14 cellular contexts compared by ENCODE assay signal in the genomic region with DNA sequence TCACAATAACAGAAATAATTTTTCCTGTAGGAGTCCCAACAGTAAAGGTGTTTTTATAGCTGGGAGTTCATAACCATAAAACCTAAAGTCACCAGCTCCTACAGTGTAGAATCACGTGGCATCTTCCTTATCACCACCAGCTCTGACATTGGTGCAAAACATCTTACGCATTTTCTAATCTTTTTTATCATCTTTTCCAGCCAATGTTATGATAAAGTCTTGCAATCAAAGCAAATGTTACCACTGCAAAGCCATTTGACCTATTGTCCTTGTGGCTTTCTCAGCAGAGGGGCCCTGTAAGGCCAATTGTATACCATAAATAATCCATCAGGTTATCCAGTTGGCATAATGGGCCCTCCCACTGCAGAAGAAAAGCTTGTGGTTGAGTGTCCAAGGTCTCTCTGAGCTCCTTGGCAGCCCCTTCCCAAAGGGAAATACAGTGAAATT.
"Had no signal": no experiment of that assay in that cellular context is flagged by ENCODE, and none has a peak within 500 bp of the region (broad histone marks: within the 10 kb centered on the region; RNA-seq: fewer than 3 reads in every experiment).

No MANE protein-coding gene starts in this region.

- H3K27ac ChIP-seq: coronary artery, psoas muscle, right lobe of liver had no signal

- H3K4me1 ChIP-seq: psoas muscle, uterus had no signal

- DNase-seq: activated CD4-positive, alpha-beta memory T cell treated with anti-CD3 and anti-CD28 coated beads, Interleukin-2, amount 10 ng/mL, durations not matched to agents 7 days and 5 days; activated naive CD4-positive, alpha-beta T cell treated with anti-CD3 and anti-CD28 coated beads, Interleukin-2, amount 50 U/mL, for 16 hours; activated T-cell treated with anti-CD3 and anti-CD28 coated beads, Interleukin-2, amount 50 U/mL, for 24 hours; caudate nucleus; heart left ventricle; nephron progenitor cell; psoas muscle; right lobe of liver; T-helper 1 cell; T1000; uterus had no signal

- H3K4me3 Mint-ChIP-seq: activated CD4-positive, alpha-beta memory T cell treated with anti-CD3 and anti-CD28 coated beads, Interleukin-2, amount 10 ng/mL, durations not matched to agents 7 days and 5 days; activated T-cell treated with anti-CD3 and anti-CD28 coated beads, Interleukin-2, amount 50 U/mL, for 24 hours; nephron progenitor cell had no signal

- H3K9me3 ChIP-seq: heart left ventricle, psoas muscle, right lobe of liver, uterus had no signal

- H3K4me3 ChIP-seq: coronary artery, heart left ventricle, psoas muscle, right lobe of liver, uterus had no signal

- H3K36me3 ChIP-seq: heart left ventricle, right lobe of liver, uterus had no signal

- ATAC-seq: left lobe of liver, psoas muscle, right lobe of liver, SK-N-SH treated with all-trans-retinoic acid at 6 μM for 48 hours had no signal

- H3K27me3 ChIP-seq: heart left ventricle, right lobe of liver, uterus had no signal

- H3K9me3 Mint-ChIP-seq: activated CD4-positive, alpha-beta memory T cell treated with anti-CD3 and anti-CD28 coated beads, Interleukin-2, amount 10 ng/mL, durations not matched to agents 7 days and 5 days; activated T-cell treated with anti-CD3 and anti-CD28 coated beads, Interleukin-2, amount 50 U/mL, for 24 hours; nephron progenitor cell had no signal

- H3K27me3 Mint-ChIP-seq: activated CD4-positive, alpha-beta memory T cell treated with anti-CD3 and anti-CD28 coated beads, Interleukin-2, amount 10 ng/mL, durations not matched to agents 7 days and 5 days had no signal

- H3K27ac Mint-ChIP-seq: activated CD4-positive, alpha-beta memory T cell treated with anti-CD3 and anti-CD28 coated beads, Interleukin-2, amount 10 ng/mL, durations not matched to agents 7 days and 5 days; activated T-cell treated with anti-CD3 and anti-CD28 coated beads, Interleukin-2, amount 50 U/mL, for 24 hours; nephron progenitor cell had no signal
